ENCODE assay signal across 15 cellular contexts in the genomic region with DNA sequence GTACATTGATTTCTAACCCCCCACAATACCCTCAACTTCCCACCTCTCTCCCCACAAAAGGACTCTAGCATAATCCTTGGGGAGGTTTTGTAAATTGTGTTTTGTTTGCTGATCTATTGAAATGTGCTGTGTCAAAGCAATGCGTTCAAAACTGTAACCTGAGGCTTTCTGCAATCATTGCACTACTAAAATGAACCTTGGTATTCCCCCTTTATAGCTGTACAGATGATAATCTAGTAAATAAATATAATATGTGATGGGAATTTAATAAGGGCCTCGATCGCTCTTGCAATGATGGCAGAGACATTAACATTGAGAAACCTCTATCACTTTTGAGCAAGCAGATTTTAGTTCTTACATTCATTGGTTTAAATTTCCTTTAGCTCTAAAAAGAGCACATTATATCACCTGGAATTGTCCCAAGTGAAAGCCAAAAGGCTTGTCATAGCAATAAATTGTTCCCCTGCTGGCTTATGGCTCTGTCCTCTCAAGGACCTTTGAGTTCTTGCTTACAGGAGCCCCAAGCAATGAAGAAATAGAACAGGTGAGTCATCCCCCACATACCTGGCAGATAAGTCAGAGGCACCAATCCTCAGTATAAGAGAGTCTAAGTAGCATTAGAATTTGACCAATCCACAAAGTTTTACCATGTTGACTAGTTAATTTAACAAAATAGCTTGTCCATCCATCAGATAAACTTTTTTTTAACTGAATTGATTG. TPM values are rescaled to one million over a fixed set of nuclear protein-coding genes. Genes with fewer than 3 reads are reported as not detected.
DNase-seq lines count a peak whose midpoint lies in the region; ATAC-seq, FAIRE-seq and TF ChIP-seq lines count a peak whose summit lies in the region.
"Had no signal": no experiment of that assay in that cellular context is flagged by ENCODE, and none has a peak within 500 bp of the region (broad histone marks: within the 10 kb centered on the region; RNA-seq: fewer than 3 reads in every experiment).

No MANE protein-coding gene starts in this region.

- intact Hi-C loops in left colon (cut with DNase I, micrococcal nuclease), result no loop called here

- H3K36me3 ChIP-seq in MG63, result no peaks in the 10 kb centered on the region
- no peaks in the 10 kb centered on the region for H3K36me3 ChIP-seq in bronchial epithelial cell (ENCODE audit: control insufficient read depth, insufficient read depth, low read length)
- H3K36me3 ChIP-seq: ascending aorta, BLaER1 had no signal

- no peak overlapping the region for H3K4me3 Mint-ChIP-seq in T-helper 2 cell treated with Interferon-gamma antibody and Interleukin-4, amounts not matched to agents 5 μg/mL and 100 μg/mL, for 36 hours
- H3K4me3 Mint-ChIP-seq: activated B cell treated with CpG ODN at 0.5 μM for 24 hours; stimulated activated naive CD8-positive, alpha-beta T cell treated with anti-CD3 and anti-CD28 coated beads, Interleukin-15, amount 100 ng/mL, for 72 hours had no signal

- no peaks in the 10 kb centered on the region for H3K27me3 Mint-ChIP-seq in T-helper 2 cell treated with Interferon-gamma antibody and Interleukin-4, amounts not matched to agents 5 μg/mL and 100 μg/mL, for 36 hours (ENCODE audit: low read depth)
- H3K27me3 Mint-ChIP-seq: stimulated activated naive CD8-positive, alpha-beta T cell treated with anti-CD3 and anti-CD28 coated beads, Interleukin-15, amount 100 ng/mL, for 72 hours had no signal

- no peaks in the 10 kb centered on the region for H3K27me3 ChIP-seq in MG63
- H3K27me3 ChIP-seq in bronchial epithelial cell (ENCODE audit: control insufficient read depth, insufficient read depth, low read length), result no peaks in the 10 kb centered on the region
- H3K27me3 ChIP-seq: ascending aorta had no signal

- no peak for TF ChIP-seq CTCF in bronchial epithelial cell (IDR thresholded peaks at IDR 0.05; ENCODE audit: insufficient read depth, low read length, severe bottlenecking)

- H3K27ac Mint-ChIP-seq in T-helper 2 cell treated with Interferon-gamma antibody and Interleukin-4, amounts not matched to agents 5 μg/mL and 100 μg/mL, for 36 hours, result no peak overlapping the region
- H3K27ac Mint-ChIP-seq: activated B cell treated with CpG ODN at 0.5 μM for 24 hours; stimulated activated naive CD8-positive, alpha-beta T cell treated with anti-CD3 and anti-CD28 coated beads, Interleukin-15, amount 100 ng/mL, for 72 hours had no signal

- H3K36me3 Mint-ChIP-seq in T-helper 2 cell treated with Interferon-gamma antibody and Interleukin-4, amounts not matched to agents 5 μg/mL and 100 μg/mL, for 36 hours (ENCODE audit: low read depth), result no peaks in the 10 kb centered on the region

- no peaks in the 10 kb centered on the region for H3K9me3 ChIP-seq in MG63
- H3K9me3 ChIP-seq: ascending aorta, BLaER1, SK-N-SH had no signal

- no peaks in the 10 kb centered on the region for H3K4me1 Mint-ChIP-seq in T-helper 2 cell treated with Interferon-gamma antibody and Interleukin-4, amounts not matched to agents 5 μg/mL and 100 μg/mL, for 36 hours (ENCODE audit: low read depth)
- H3K4me1 Mint-ChIP-seq: activated B cell treated with CpG ODN at 0.5 μM for 24 hours; stimulated activated naive CD8-positive, alpha-beta T cell treated with anti-CD3 and anti-CD28 coated beads, Interleukin-15, amount 100 ng/mL, for 72 hours had no signal

- DNase-seq in Daoy (ENCODE audit: low read depth) (peak; percentile 31), MG63 (peak; percentile 4), bronchial epithelial cell (ENCODE audit: low read depth) (peak; percentile 86), left colon (no peak), middle frontal gyrus (ENCODE audit: extremely low spot score, low spot score) (no peak), DMS153 treated with DMSO at 0.1 percent for 48 hours (lab: John Stamatoyannopoulos, UW; ENCODE audit: unreplicated experiment) (no peak)
- DNase-seq in T-helper 2 cell treated with Interferon-gamma antibody and Interleukin-4, amounts not matched to agents 5 μg/mL and 100 μg/mL, for 36 hours (ENCODE audit: low spot score), result no peak
- DNase-seq: activated B cell treated with CpG ODN at 0.5 μM for 24 hours; NCI-H1048; NCI-H774; SK-N-SH; stimulated activated naive CD8-positive, alpha-beta T cell treated with anti-CD3 and anti-CD28 coated beads, Interleukin-15, amount 100 ng/mL, for 72 hours had no signal

- H3K4me3 ChIP-seq in MG63 (no peak overlapping the region), bronchial epithelial cell (ENCODE audit: low read depth, low read length) (no peak overlapping the region)
- H3K4me3 ChIP-seq: ascending aorta, BLaER1 had no signal

- peak; percentile 96 for ATAC-seq in left colon
- no peak for ATAC-seq in HG03469 (IDR thresholded peaks at IDR 0.05; ENCODE audit: unreplicated experiment)
- ATAC-seq: stimulated activated naive CD8-positive, alpha-beta T cell treated with anti-CD3 and anti-CD28 coated beads, Interleukin-15, amount 100 ng/mL, for 72 hours had no signal

- H3K9me3 Mint-ChIP-seq in T-helper 2 cell treated with Interferon-gamma antibody and Interleukin-4, amounts not matched to agents 5 μg/mL and 100 μg/mL, for 36 hours, result no peaks in the 10 kb centered on the region
- H3K9me3 Mint-ChIP-seq: activated B cell treated with CpG ODN at 0.5 μM for 24 hours; stimulated activated naive CD8-positive, alpha-beta T cell treated with anti-CD3 and anti-CD28 coated beads, Interleukin-15, amount 100 ng/mL, for 72 hours had no signal

- FAIRE-seq in bronchial epithelial cell (lab: Jason Lieb, UNC), result no peak

RNA-seq across cellular contexts. Expression of gene ACE2, which starts 18.5 kb away (rescaled TPM):
- 1.3 TPM in 1 of 2 replicates, not detected in the other for total RNA-seq in Daoy (2014; rRNA removed; shearing (Covaris generic))
- total RNA-seq in MG63 (2014; rRNA removed; shearing (Covaris generic); ENCODE audit: low replicate concordance), result not detected in 2 replicates
- total RNA-seq in bronchial epithelial cell (1.2 TPM in 1 of 2 replicates, not detected in the other), left colon (10 to 100 TPM; 19.3 to 52.2 TPM)
- total RNA-seq: activated B cell treated with CpG ODN at 0.5 μM for 24 hours had no signal

RNA-seq across cellular contexts. Expression of gene CLTRN, which starts 45.4 kb away (rescaled TPM):
- total RNA-seq in Daoy (2014; rRNA removed; shearing (Covaris generic)), result 0.57 TPM in 1 of 2 replicates, not detected in the other
- total RNA-seq in MG63 (2014; rRNA removed; shearing (Covaris generic); ENCODE audit: low replicate concordance), result 0.89 TPM in 1 of 2 replicates, not detected in the other
- total RNA-seq in bronchial epithelial cell (0.53 and 1.2 TPM in 2 replicates), left colon (under 1 TPM in 1 of 2 donors, not detected in 1; 0.28 TPM)
- total RNA-seq: ascending aorta had no signal

Comparison
In these comparisons a context has a peak if more than half of its experiments do, and no peak if none do; other contexts are left out.
1. DNase-seq: peak in Daoy (single experiment), MG63 (single experiment) and bronchial epithelial cell (single experiment); none in left colon (0 of 2), middle frontal gyrus (single experiment), T-helper 2 cell treated with Interferon-gamma antibody and Interleukin-4, amounts not matched to agents 5 μg/mL and 100 μg/mL, for 36 hours (single experiment) and DMS153 treated with DMSO at 0.1 percent for 48 hours (single experiment).